In the genomic region with DNA sequence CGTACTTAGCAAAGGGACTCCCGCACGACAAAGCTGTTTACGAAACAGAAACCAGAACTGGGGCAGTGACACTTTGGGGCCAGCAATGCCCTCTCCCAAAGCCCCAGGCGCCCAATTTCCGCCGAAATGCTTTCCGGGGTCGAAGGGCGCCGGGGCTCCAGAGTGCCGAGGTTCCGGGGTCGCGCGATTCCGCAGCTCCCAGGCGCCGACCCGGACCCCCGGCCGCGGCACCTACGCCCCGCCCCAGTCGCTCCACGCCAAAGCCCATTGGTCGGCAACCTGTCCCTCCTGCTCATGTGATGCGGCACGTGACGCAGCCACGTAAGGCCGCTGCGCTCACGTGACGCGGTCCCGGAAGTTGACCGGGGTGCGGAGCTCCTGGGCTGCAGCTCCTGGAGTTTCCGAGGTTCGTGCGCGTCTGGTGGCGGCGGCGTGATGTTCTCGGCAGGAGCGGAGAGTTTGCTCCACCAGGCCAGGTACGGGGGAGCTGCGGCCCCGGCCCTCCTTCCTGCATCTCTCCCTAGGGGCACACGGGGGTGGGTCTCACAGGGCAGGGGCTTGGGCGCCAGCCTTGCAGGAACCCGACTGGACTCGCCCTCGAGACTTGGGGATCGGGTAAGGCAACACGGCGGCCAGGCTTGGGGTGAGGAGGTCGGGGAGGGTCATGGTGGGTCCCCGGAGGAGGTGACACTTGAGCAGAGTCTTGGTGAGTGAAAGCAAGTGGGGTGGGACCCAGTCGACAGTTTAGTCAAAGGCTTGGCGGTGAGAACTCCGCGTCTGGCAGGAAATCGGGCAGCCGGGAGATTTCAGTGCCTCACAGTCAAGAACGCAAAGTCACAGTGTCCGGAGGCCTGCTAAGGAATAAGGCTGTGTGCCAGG, we compare ENCODE assay signal across 8 cellular contexts. TPM values are rescaled to one million over a fixed set of nuclear protein-coding genes. Genes with fewer than 3 reads are reported as not detected.
A peak's percentile ranks its signal among the peaks of the same experiment; 100 is the strongest.
DNase-seq lines count a peak whose midpoint lies in the region; ATAC-seq lines count a peak whose summit lies in the region.

A gene with protein sequence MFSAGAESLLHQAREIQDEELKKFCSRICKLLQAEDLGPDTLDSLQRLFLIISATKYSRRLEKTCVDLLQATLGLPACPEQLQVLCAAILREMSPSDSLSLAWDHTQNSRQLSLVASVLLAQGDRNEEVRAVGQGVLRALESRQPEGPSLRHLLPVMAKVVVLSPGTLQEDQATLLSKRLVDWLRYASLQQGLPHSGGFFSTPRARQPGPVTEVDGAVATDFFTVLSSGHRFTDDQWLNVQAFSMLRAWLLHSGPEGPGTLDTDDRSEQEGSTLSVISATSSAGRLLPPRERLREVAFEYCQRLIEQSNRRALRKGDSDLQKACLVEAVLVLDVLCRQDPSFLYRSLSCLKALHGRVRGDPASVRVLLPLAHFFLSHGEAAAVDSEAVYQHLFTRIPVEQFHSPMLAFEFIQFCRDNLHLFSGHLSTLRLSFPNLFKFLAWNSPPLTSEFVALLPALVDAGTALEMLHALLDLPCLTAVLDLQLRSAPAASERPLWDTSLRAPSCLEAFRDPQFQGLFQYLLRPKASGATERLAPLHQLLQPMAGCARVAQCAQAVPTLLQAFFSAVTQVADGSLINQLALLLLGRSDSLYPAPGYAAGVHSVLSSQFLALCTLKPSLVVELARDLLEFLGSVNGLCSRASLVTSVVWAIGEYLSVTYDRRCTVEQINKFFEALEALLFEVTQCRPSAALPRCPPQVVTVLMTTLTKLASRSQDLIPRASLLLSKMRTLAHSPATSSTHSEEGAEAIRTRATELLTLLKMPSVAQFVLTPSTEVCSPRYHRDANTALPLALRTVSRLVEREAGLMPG (plus strand): TSS at position 343 of the 879 bp plus-strand sequence. CDS start 93 bp downstream, at position 436.

- DNase-seq in AML-193 (lab: John Stamatoyannopoulos, UW) (peak; percentile 80 to 86), NCI-H460 (ENCODE audit: extremely low read depth, low read depth) (peak; percentile 93), cerebellar cortex (ENCODE audit: low spot score) (peak; percentile 97), islet precursor cell (peak; percentile 97)
- DNase-seq in activated CD4-positive, CD25-positive, alpha-beta regulatory T cell treated with anti-CD3 and anti-CD28 coated beads, Interleukin-2, amount 50 U/mL, for 72 hours: peak; percentile 93
- DNase-seq in stimulated activated CD4-positive, alpha-beta T cell treated with anti-CD3 and anti-CD28 coated beads, Interleukin-12 subunit alpha, Interleukin-12 subunit beta, amount 100 ng/mL, for 4 hours: peak; percentile 92

- ATAC-seq in GM19043 (IDR thresholded peaks at IDR 0.05; ENCODE audit: low read depth, unreplicated experiment) (peak; percentile 88), HG03354 (IDR thresholded peaks at IDR 0.05; ENCODE audit: poor library complexity, severe bottlenecking, unreplicated experiment) (peak; percentile 89)

RNA-seq across cellular contexts. Expression of the gene that starts here (rescaled TPM):
- 12.9 and 14.0 TPM in 2 replicates for total RNA-seq in NCI-H460 (2014; rRNA removed; shearing (Covaris generic))
- polyA plus RNA-seq in NCI-H460 (2014; cell fraction: nucleus; rRNA removed): 92.0 and 95.7 TPM in 2 replicates

Comparison
In these comparisons a context has a peak if more than half of its experiments do, and no peak if none do; other contexts are left out.
1. Peak in every context shown above with its lines: DNase-seq and ATAC-seq.